9 cellular contexts compared by ENCODE assay signal in the genomic region with DNA sequence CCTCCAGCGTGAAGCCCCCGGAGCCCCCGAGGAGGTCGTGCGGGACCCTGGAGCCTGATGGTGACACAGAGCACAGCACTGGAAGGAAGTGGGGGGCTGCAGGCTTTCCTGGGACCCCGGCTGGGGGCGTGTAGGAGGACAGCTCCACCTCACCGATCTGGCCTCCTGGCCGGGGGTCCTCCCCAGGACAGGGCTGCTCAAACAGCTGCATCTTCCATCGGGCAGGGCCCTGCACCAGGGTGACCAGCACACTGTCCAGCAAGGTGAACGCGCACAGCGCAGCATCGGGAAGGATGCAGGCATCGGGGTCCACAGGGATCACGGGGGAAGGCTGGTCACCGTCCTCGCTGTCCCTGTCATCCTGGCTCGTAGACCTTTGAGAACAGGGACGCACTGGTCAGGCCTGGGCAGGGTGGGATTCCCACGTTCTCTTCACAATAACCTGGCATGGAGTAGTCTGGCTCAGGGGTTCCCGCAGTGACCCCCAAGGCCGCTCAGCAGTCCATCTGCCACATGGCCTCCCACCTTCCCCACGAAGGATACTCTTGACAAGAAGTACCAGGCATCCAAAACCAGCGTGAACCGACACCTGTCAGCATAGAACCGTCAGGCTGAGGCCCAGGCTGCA. TPM values are rescaled to one million over a fixed set of nuclear protein-coding genes. Genes with fewer than 3 reads are reported as not detected.
DNase-seq lines count a peak whose midpoint lies in the region; ATAC-seq and TF ChIP-seq lines count a peak whose summit lies in the region.
"Had no signal": no experiment of that assay in that cellular context is flagged by ENCODE, and none has a peak within 500 bp of the region (broad histone marks: within the 10 kb centered on the region; RNA-seq: fewer than 3 reads in every experiment).

No MANE protein-coding gene starts in this region.

- TF ChIP-seq CTCF in GM12864 (IDR thresholded peaks at IDR 0.05; ENCODE audit: low read depth, low read length, missing control alignments) (no peak), fibroblast of villous mesenchyme (IDR thresholded peaks at IDR 0.05; ENCODE audit: insufficient read depth, low read depth, low read length) (no peak), progenitor cell of endocrine pancreas (IDR thresholded peaks at IDR 0.05; ENCODE audit: unreplicated experiment) (no peak)

- H3K27ac Mint-ChIP-seq in T-helper 17 cell = peak overlapping the region; percentile 56
- peak overlapping the region; percentile 60 for H3K27ac Mint-ChIP-seq in progenitor cell of endocrine pancreas

- H3K4me1 Mint-ChIP-seq in T-helper 17 cell (peaks cover 20% of the 10 kb centered on the region), progenitor cell of endocrine pancreas (ENCODE audit: low read depth) (peaks cover 15% of the 10 kb centered on the region)

- no peaks in the 10 kb centered on the region for H3K27me3 Mint-ChIP-seq in T-helper 17 cell
- no peaks in the 10 kb centered on the region for H3K27me3 Mint-ChIP-seq in progenitor cell of endocrine pancreas

- H3K4me3 ChIP-seq in GM12864 (ENCODE audit: low read depth, low read length) (peak overlapping the region; percentile 98), fibroblast of villous mesenchyme (ENCODE audit: low read depth, low read length) (peak overlapping the region; percentile 80)

- H3K9me3 Mint-ChIP-seq in progenitor cell of endocrine pancreas (ENCODE audit: low read depth) = no peaks in the 10 kb centered on the region

- no peak for DNase-seq in GM12864 (ENCODE audit: low read depth)
- DNase-seq in T-helper 17 cell = no peak
- no peak for DNase-seq in fibroblast of villous mesenchyme (ENCODE audit: low read depth)
- no peak for DNase-seq in progenitor cell of endocrine pancreas (ENCODE audit: low spot score, unreplicated experiment)
- no peak for DNase-seq in stimulated activated CD4-positive, alpha-beta T cell treated with anti-CD3 and anti-CD28 coated beads, Interleukin-4, amount 100 ng/mL, for 1 hour
- DNase-seq: NCI-H345 had no signal

- ATAC-seq in T-helper 17 cell (no peak), HG02970 (IDR thresholded peaks at IDR 0.05; ENCODE audit: low FRiP score, unreplicated experiment) (no peak), GM21717 (IDR thresholded peaks at IDR 0.05; ENCODE audit: unreplicated experiment) (no peak), GM18502 (IDR thresholded peaks at IDR 0.05; ENCODE audit: poor library complexity, unreplicated experiment) (no peak)

- H3K9me3 ChIP-seq in T-helper 17 cell (ENCODE audit: control insufficient read depth, low read length, poor library complexity, severe bottlenecking) = no peaks in the 10 kb centered on the region

- H3K4me3 Mint-ChIP-seq in T-helper 17 cell = peak overlapping the region; percentile 94
- peak overlapping the region; percentile 85 for H3K4me3 Mint-ChIP-seq in progenitor cell of endocrine pancreas (ENCODE audit: low read depth)

- H3K36me3 Mint-ChIP-seq in T-helper 17 cell (ENCODE audit: low read depth) (no peaks in the 10 kb centered on the region), progenitor cell of endocrine pancreas (ENCODE audit: insufficient read depth) (peaks cover 8% of the 10 kb centered on the region)

RNA-seq across cellular contexts. Expression of a gene that starts 1.2 kb away (rescaled TPM):
- total RNA-seq in T-helper 17 cell = 10 to 100 TPM; 25.2 to 30.6 TPM
- total RNA-seq in fibroblast of villous mesenchyme = 27.6 and 40.3 TPM in 2 replicates
- 46.5 and 47.7 TPM in 2 replicates for total RNA-seq in progenitor cell of endocrine pancreas

RNA-seq across cellular contexts. Expression of a gene that starts 22.8 kb away (rescaled TPM):
- under 1 TPM; 0.65 to 0.72 TPM for total RNA-seq in T-helper 17 cell
- 1.7 and 3.5 TPM in 2 replicates for total RNA-seq in fibroblast of villous mesenchyme
- 4.8 and 5.3 TPM in 2 replicates for total RNA-seq in progenitor cell of endocrine pancreas

RNA-seq across cellular contexts. Expression of a gene that starts 38.3 kb away (rescaled TPM):
- total RNA-seq in T-helper 17 cell (1,000 to 10,000 TPM; 1,202 to 1,502 TPM), fibroblast of villous mesenchyme (10,242 and 13,686 TPM in 2 replicates), progenitor cell of endocrine pancreas (3,227 and 3,279 TPM in 2 replicates)
